In genomic region chr2:138523673-138524042, GRCh38 we compare ENCODE assay signal across 8 cellular contexts. TPM values are rescaled to one million over a fixed set of nuclear protein-coding genes. Genes with fewer than 3 reads are reported as not detected.
DNase-seq lines count a peak whose midpoint lies in the region; ATAC-seq, FAIRE-seq and TF ChIP-seq lines count a peak whose summit lies in the region.
"Not testable (repeated sequence)": the region's sequence is repeated elsewhere in the genome, so short reads cannot be mapped to it uniquely, and the experiment has no call there.

No MANE protein-coding gene starts in this region.

- not testable (repeated sequence) for H3K27me3 Mint-ChIP-seq in natural killer cell treated with Interleukin-12 subunit alpha and Interleukin-12 subunit beta and Interleukin-15 and Interleukin-18, amount 100 ng/mL, for 72 hours

- in situ Hi-C loops in KBM-7 (cut with MboI; ENCODE audit: low pct_unique_long_range_greater_than_20kb, low sequenced_read_pairs); K562 (cut with MboI): not testable (repeated sequence)

- POLR2A ChIA-PET in K562 (lab: Yijun Ruan, JAX) = interaction anchor here (0.9 kb wide), 1 partner anchor 27 kb away, joined by 3 read pairs; no protein-coding TSS in a partner anchor

- H3K9me1 ChIP-seq in K562 (ENCODE audit: control insufficient read depth, insufficient read depth, low read length) = not testable (repeated sequence)

- peaks cover 26% of the 10 kb centered on the region for H3K36me3 Mint-ChIP-seq in natural killer cell treated with Interleukin-12 subunit alpha and Interleukin-12 subunit beta and Interleukin-15 and Interleukin-18, amount 100 ng/mL, for 72 hours

- peaks cover 53 to 64% of the 10 kb centered on the region in 2 donors for H3K4me1 Mint-ChIP-seq in natural killer cell treated with Interleukin-12 subunit alpha and Interleukin-12 subunit beta and Interleukin-15 and Interleukin-18, amount 100 ng/mL, for 72 hours (ENCODE audit: low read depth in 2 of 2)

- H3K27me3 ChIP-seq in SU-DHL-6 (ENCODE audit: low read length); K562 (ENCODE audit: control insufficient read depth in 2 of 2, insufficient read depth in 2 of 2, low read length in 2 of 2): not testable (repeated sequence)

- H3K27ac Mint-ChIP-seq in natural killer cell treated with Interleukin-12 subunit alpha and Interleukin-12 subunit beta and Interleukin-15 and Interleukin-18, amount 100 ng/mL, for 72 hours = peak overlapping the region; percentile 74 to 93

- H3K9me3 Mint-ChIP-seq in natural killer cell treated with Interleukin-12 subunit alpha and Interleukin-12 subunit beta and Interleukin-15 and Interleukin-18, amount 100 ng/mL, for 72 hours = not testable (repeated sequence)

- not testable (repeated sequence) for H3K9me2 ChIP-seq in SU-DHL-6 (replicated peaks; ENCODE audit: insufficient read depth, low read length)

- CTCF ChIA-PET in K562 (lab: Yijun Ruan, JAX; ENCODE audit: low intra/inter-chr PET ratio) = not testable (repeated sequence)

- H3K36me3 ChIP-seq in SU-DHL-6 (ENCODE audit: low read length); K562 (ENCODE audit: control insufficient read depth, insufficient read depth, low read length): not testable (repeated sequence)

- H3K79me2 ChIP-seq in SU-DHL-6 (ENCODE audit: insufficient read depth, low read length) (peaks cover 85% of the 10 kb centered on the region), K562 (ENCODE audit: control insufficient read depth, insufficient read depth, low read length) (peaks cover 40% of the 10 kb centered on the region)

- not testable (repeated sequence) for H3K4me1 ChIP-seq in K562 (replicated peaks in 1 of 2; ENCODE audit: control insufficient read depth in 2 of 2, insufficient read depth in 2 of 2, low read length in 2 of 2)

- not testable (repeated sequence) for TF ChIP-seq CTCF in SU-DHL-6 (IDR thresholded peaks at IDR 0.05; ENCODE audit: insufficient read depth, low read length, poor library complexity, severe bottlenecking); K562 (IDR thresholded peaks at IDR 0.05 in 2 of 3, conservative IDR thresholded peaks at IDR 0.05 in 1 of 3; ENCODE audit: insufficient read depth in 2 of 3, low read depth in 1 of 3, low read length in 3 of 3)

- WGBS in K562 (ENCODE audit: insufficient coverage, low coverage, missing lambda C conversion rate) = 62% methylated on average over 3 of the region's 3 CpGs

- intact Hi-C loops in K562 (cut with micrococcal nuclease) = not testable (repeated sequence)

- H3K9ac ChIP-seq in SU-DHL-6 (ENCODE audit: low read length) = 0 out of 2 replicates have a peak overlapping the region, but pooled peaks have one; percentile 10
- not testable (repeated sequence) for H3K9ac ChIP-seq in K562 (ENCODE audit: insufficient read depth in 1 of 2, low read depth in 2 of 2, low read length in 2 of 2)

- not testable (repeated sequence) for FAIRE-seq in K562 (lab: Jason Lieb, UNC)

- H4K20me1 ChIP-seq in SU-DHL-6 (ENCODE audit: low read depth, low read length) = peaks cover 24% of the 10 kb centered on the region
- not testable (repeated sequence) for H4K20me1 ChIP-seq in K562 (replicated peaks; ENCODE audit: control insufficient read depth, insufficient read depth, low read length)

- not testable (repeated sequence) for H3F3A ChIP-seq in SU-DHL-6 (ENCODE audit: insufficient read depth)

- not testable (repeated sequence) for TF ChIP-seq EP300 in K562 (IDR thresholded peaks at IDR 0.05; ENCODE audit: low read length)

- H2AFZ ChIP-seq in SU-DHL-6 (ENCODE audit: low read depth, low read length, severe bottlenecking); K562 (ENCODE audit: low read depth, low read length): not testable (repeated sequence)

- ATAC-seq in GM18868 (IDR thresholded peaks at IDR 0.05; ENCODE audit: unreplicated experiment) (peak; percentile 30), GM21576 (IDR thresholded peaks at IDR 0.05; ENCODE audit: unreplicated experiment) (peak; percentile 32)
- not testable (repeated sequence) for ATAC-seq in K562
- peak; percentile 80 to 90 for ATAC-seq in natural killer cell treated with Interleukin-12 subunit alpha and Interleukin-12 subunit beta and Interleukin-15 and Interleukin-18, amount 100 ng/mL, for 72 hours

- H3K9me3 ChIP-seq in SU-DHL-6 (ENCODE audit: insufficient read depth, low read length); K562 (replicated peaks; ENCODE audit: control insufficient read depth, insufficient read depth, low read depth, low read length): not testable (repeated sequence)

- 0 out of 2 replicates have a peak overlapping the region, but pooled peaks have one; percentile 26 for H3K27ac ChIP-seq in SU-DHL-6 (ENCODE audit: low read depth, low read length)
- not testable (repeated sequence) for H3K27ac ChIP-seq in K562 (ENCODE audit: extremely low read depth, low read depth, low read length)

- DNase-seq in AML-193 (lab: John Stamatoyannopoulos, UW) (peak; percentile 24 to 26), KBM-7 (peak; percentile 58)
- peak; percentile 14 for DNase-seq in NK-92 treated with Interleukin-12 subunit alpha and Interleukin-12 subunit beta, amount 100 ng/mL, for 24 hours (lab: John Stamatoyannopoulos, UW)
- not testable (repeated sequence) for DNase-seq in K562 (ENCODE audit: extremely low read depth in 1 of 4, low spot score in 3 of 4)
- DNase-seq in natural killer cell treated with Interleukin-12 subunit alpha and Interleukin-12 subunit beta and Interleukin-15 and Interleukin-18, amount 100 ng/mL, for 72 hours (ENCODE audit: low spot score) = peak; percentile 74

- H3K4me2 ChIP-seq in SU-DHL-6 (ENCODE audit: low read depth, low read length, poor library complexity, severe bottlenecking) = peak overlapping the region; percentile 52
- not testable (repeated sequence) for H3K4me2 ChIP-seq in K562 (ENCODE audit: insufficient read depth, low read length)

- TF ChIP-seq POLR2A in K562 (conservative IDR thresholded peaks at IDR 0.05) = not testable (repeated sequence)

- not testable (repeated sequence) for TF ChIP-seq RAD21 in K562 (CRISPR knock-in tag; conservative IDR thresholded peaks at IDR 0.05 in 1 of 2, IDR thresholded peaks at IDR 0.05 in 1 of 2)

- BruUV-seq in K562 (replicated peaks; lab: Mats Ljungman, UMichigan) = not testable (repeated sequence)

- peak overlapping the region; percentile 58 for H3K4me3 Mint-ChIP-seq in natural killer cell treated with Interleukin-12 subunit alpha and Interleukin-12 subunit beta and Interleukin-15 and Interleukin-18, amount 100 ng/mL, for 72 hours

- not testable (repeated sequence) for H3K4me3 ChIP-seq in SU-DHL-6 (ENCODE audit: insufficient read depth, low read length, poor library complexity, severe bottlenecking); K562

TF ChIP-seq in K562, 482 proteins besides CTCF, POLR2A, EP300 and RAD21:
- TF ChIP-seq CEBPG (CRISPR knock-in tag; IDR thresholded peaks at IDR 0.05) = 0 out of 2 replicates have a peak, but pooled peaks have one; percentile 33
- not testable (repeated sequence) for TF ChIP-seq CEBPG (tag; conservative IDR thresholded peaks at IDR 0.05 in 1 of 2, IDR thresholded peaks at IDR 0.05 in 1 of 2)

RNA-seq across cellular contexts. Expression of gene SPOPL, which starts 22.1 kb away (rescaled TPM):
- total RNA-seq in K562 (2011; cell fraction: chromatin; rRNA removed; ENCODE audit: low replicate concordance) = 9.1 and 30.1 TPM in 2 replicates
- 3.4 and 5.7 TPM in 2 replicates for total RNA-seq in K562 (2011; cell fraction: nucleolus; rRNA removed)
- 10.6 and 16.4 TPM in 2 replicates for total RNA-seq in K562 (2011; cell fraction: nucleoplasm; rRNA removed)
- 1.8 and 2.7 TPM in 2 replicates for total RNA-seq in K562 (2014; rRNA removed)
- 4.3 and 5.4 TPM in 2 replicates for total RNA-seq in K562 (2014; rRNA removed; fragmentation: Illumina TruSeq; extraction: Trizol)
- total RNA-seq in K562 (2015; rRNA removed; fragmentation: Illumina TruSeq; extraction: Trizol) = 3.8 and 4.1 TPM in 2 replicates
- 3.8 and 4.5 TPM in 2 replicates for total RNA-seq in K562 (2021)
- 5.5 and 6.1 TPM in 2 replicates for polyA plus RNA-seq in K562 (2011; rRNA removed)
- polyA plus RNA-seq in K562 (2011; cell fraction: cytosol; rRNA removed) = 1.8 and 2.1 TPM in 2 replicates
- polyA plus RNA-seq in K562 (2011; cell fraction: nucleus; rRNA removed) = 11.2 and 12.4 TPM in 2 replicates
- 2.0 and 2.7 TPM in 2 replicates for polyA plus RNA-seq in K562 (2012)
- 2.7 and 3.0 TPM in 2 replicates for polyA plus RNA-seq in K562 (2014; fragmentation: Illumina TruSeq; extraction: Trizol)
- polyA plus RNA-seq in K562 (2014; fragmentation: Nextera tagmentation; extraction: Ambion mirVana) = under 1 TPM; 0.53 to 0.95 TPM
- polyA plus RNA-seq in K562 (2014; rRNA removed) = 4.9 and 5.9 TPM in 2 replicates
- polyA minus RNA-seq in K562 (2011; rRNA and poly(A)+ RNA removed) = 9.4 and 11.6 TPM in 2 replicates
- 2.3 and 2.6 TPM in 2 replicates for polyA minus RNA-seq in K562 (2011; cell fraction: cytosol; rRNA and poly(A)+ RNA removed)
- 8.6 and 19.4 TPM in 2 replicates for polyA minus RNA-seq in K562 (2011; cell fraction: nucleus; rRNA and poly(A)+ RNA removed)
- 10 to 100 TPM; 30.0 to 34.5 TPM for total RNA-seq in natural killer cell treated with Interleukin-12 subunit alpha and Interleukin-12 subunit beta and Interleukin-15 and Interleukin-18, amount 100 ng/mL, for 72 hours
